Comparison of ENCODE assay signal across 26 cellular contexts in the genomic region with DNA sequence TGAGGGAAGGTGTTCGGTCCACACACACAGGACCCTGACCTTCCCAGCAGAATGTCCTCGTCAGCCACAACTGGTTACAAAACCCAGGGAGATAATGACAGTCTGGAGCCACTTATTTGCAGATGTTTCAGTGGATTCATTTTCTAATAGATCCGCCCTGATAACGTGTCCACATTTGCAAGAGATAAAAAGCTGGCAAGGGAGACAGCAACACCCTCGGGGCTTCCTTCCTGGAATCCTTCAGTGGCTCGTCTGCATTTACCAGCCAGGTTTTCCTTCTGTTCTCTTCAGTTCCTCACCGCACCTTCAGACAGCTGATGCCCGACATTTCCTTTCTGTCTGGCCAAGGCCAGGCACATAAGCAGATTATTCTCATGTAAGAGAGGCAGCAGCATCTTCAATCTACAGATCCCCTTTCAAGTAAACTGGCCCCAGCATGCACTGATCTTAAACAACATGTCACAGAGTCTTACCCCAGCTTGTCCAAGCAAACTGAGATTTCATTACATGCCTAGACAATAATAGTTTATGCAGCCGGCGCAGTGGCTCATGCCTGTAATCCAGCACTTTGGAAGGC. TPM values are rescaled to one million over a fixed set of nuclear protein-coding genes. Genes with fewer than 3 reads are reported as not detected.
A peak's percentile ranks its signal among the peaks of the same experiment; 100 is the strongest.
DNase-seq lines count a peak whose midpoint lies in the region; ATAC-seq, FAIRE-seq and TF ChIP-seq lines count a peak whose summit lies in the region.
"Had no signal": no experiment of that assay in that cellular context is flagged by ENCODE, and none has a peak within 500 bp of the region (broad histone marks: within the 10 kb centered on the region; RNA-seq: fewer than 3 reads in every experiment).

No MANE protein-coding gene starts in this region.

- H3K79me1 ChIP-seq in mesendoderm (ENCODE audit: low read length) = no peaks in the 10 kb centered on the region

- H3K36me3 ChIP-seq in breast epithelium (no peaks in the 10 kb centered on the region), lower lobe of right lung (no peaks in the 10 kb centered on the region), spleen (no peaks in the 10 kb centered on the region), pancreas (no peaks in the 10 kb centered on the region), mesendoderm (ENCODE audit: control insufficient read depth, insufficient read depth, low read length) (no peaks in the 10 kb centered on the region)
- no peaks in the 10 kb centered on the region for H3K36me3 ChIP-seq in CD4-positive, alpha-beta memory T cell (ENCODE audit: insufficient read depth, low read length)
- H3K36me3 ChIP-seq: MG63, upper lobe of left lung had no signal

- ATAC-seq in lower lobe of right lung (no peak), pancreas (no peak)
- ATAC-seq: activated T-cell treated with anti-CD3 and anti-CD28 coated beads, Interleukin-2, amount 50 U/mL, for 4 hours had no signal

- H3K4me3 ChIP-seq in breast epithelium (no peak overlapping the region), lower lobe of right lung (no peak overlapping the region), spleen (no peak overlapping the region), pancreas (no peak overlapping the region), mesendoderm (ENCODE audit: low read length) (no peak overlapping the region)
- H3K4me3 ChIP-seq in CD4-positive, alpha-beta memory T cell (ENCODE audit: low read length in 2 of 2) = no peak overlapping the region
- H3K4me3 ChIP-seq: MG63, SJCRH30, upper lobe of left lung had no signal

- no peak overlapping the region for H3K4ac ChIP-seq in mesendoderm (ENCODE audit: low read depth, low read length)

- POLR2A ChIA-PET in CD4-positive, alpha-beta memory T cell (lab: Charles Lee; ENCODE audit: partially characterized antibody) = no interaction called here

- no peak overlapping the region for H4K5ac ChIP-seq in mesendoderm (ENCODE audit: low read length)

- DNase-seq in NCI-H146 (lab: John Stamatoyannopoulos, UW) = peak; percentile 27
- DNase-seq in NCI-H146 treated with DMSO at 0.1 percent for 48 hours (lab: John Stamatoyannopoulos, UW; ENCODE audit: unreplicated experiment) = no peak
- DNase-seq in breast epithelium (ENCODE audit: low spot score in 2 of 2) = peak; percentile 59 to 69
- peak; percentile 28 for DNase-seq in lower lobe of right lung
- DNase-seq in spleen = peak; percentile 30
- DNase-seq in CD4-positive, alpha-beta memory T cell = no peak
- no peak for DNase-seq in pancreas
- no peak for DNase-seq in mesendoderm
- DNase-seq: 8988T; activated CD4-positive, alpha-beta T cell treated with anti-CD3 and anti-CD28 coated beads for 4 hours; activated naive CD4-positive, alpha-beta T cell treated with anti-CD3 and anti-CD28 coated beads, Interleukin-2, amount 50 U/mL, for 16 hours; activated T-cell treated with anti-CD3 and anti-CD28 coated beads, Interleukin-2, amount 50 U/mL, for 4 hours; anterior cingulate cortex; CD4-positive, CD25-positive, alpha-beta regulatory T cell; NCI-H2107; NCI-H510A treated with DMSO at 0.1 percent for 48 hours; SJCRH30; stimulated activated CD4-positive, alpha-beta T cell treated with anti-CD3 and anti-CD28 coated beads, Interleukin-1b, Interleukin-23, amount 100 ng/mL, for 48 hours; upper lobe of left lung had no signal

- H2AK5ac ChIP-seq in mesendoderm (ENCODE audit: low read length) = no peak overlapping the region

- intact Hi-C loops in breast epithelium (cut with DNase I; ENCODE audit: low total_unique reads) = loop anchor here (10.0 kb wide), 1 partner anchor 1391 kb away; no protein-coding TSS in a partner anchor
- intact Hi-C loops in lower lobe of right lung (cut with DNase I) = no loop called here
- intact Hi-C loops in spleen (cut with DNase I; ENCODE audit: low total_unique reads) = no loop called here
- intact Hi-C loops in CD4-positive, alpha-beta memory T cell (cut with micrococcal nuclease) = no loop called here
- intact Hi-C loops in pancreas (cut with DNase I) = no loop called here

- H3K4me1 ChIP-seq in breast epithelium = peaks cover 22 to 37% of the 10 kb centered on the region in 2 donors
- H3K4me1 ChIP-seq in lower lobe of right lung = peaks cover 23% of the 10 kb centered on the region
- peaks cover 0 to 6% (median 0%) of the 10 kb centered on the region in 6 donors for H3K4me1 ChIP-seq in spleen
- no peaks in the 10 kb centered on the region for H3K4me1 ChIP-seq in CD4-positive, alpha-beta memory T cell (ENCODE audit: insufficient read depth, low read length)
- peaks cover 0 to 25% (median 3%) of the 10 kb centered on the region in 3 donors for H3K4me1 ChIP-seq in pancreas
- H3K4me1 ChIP-seq in mesendoderm (ENCODE audit: control insufficient read depth, low read depth, low read length) = peaks cover 2% of the 10 kb centered on the region

- no peak overlapping the region for H3K23ac ChIP-seq in mesendoderm (ENCODE audit: low read length)

- TF ChIP-seq CTCF in breast epithelium (IDR thresholded peaks at IDR 0.05) = no peak
- no peak for TF ChIP-seq CTCF in lower lobe of right lung (IDR thresholded peaks at IDR 0.05)
- no peak for TF ChIP-seq CTCF in spleen (IDR thresholded peaks at IDR 0.05 in 8 of 11, conservative IDR thresholded peaks at IDR 0.05 in 3 of 11)
- no peak for TF ChIP-seq CTCF in pancreas (IDR thresholded peaks at IDR 0.05)

- 60 to 82% (median 64%) methylated on average over 9 to 10 of the region's 10 CpGs for WGBS in spleen, 5 donors
- WGBS in pancreas, 2 donors = 76 to 78% methylated on average over 10 of the region's 10 CpGs
- no CpG with 5 or more reads among the region's 10 CpGs for WGBS in mesendoderm (ENCODE audit: extremely low coverage, insufficient coverage, low lambda C conversion rate)

- no peak for TF ChIP-seq POLR2A in breast epithelium (IDR thresholded peaks at IDR 0.05)
- no peak for TF ChIP-seq POLR2A in spleen (IDR thresholded peaks at IDR 0.05)

- no peak for FAIRE-seq in pancreas (lab: Jason Lieb, UNC)
- FAIRE-seq: endothelial cell of umbilical vein, TTC549 had no signal

- H2BK15ac ChIP-seq in mesendoderm (replicated peaks; ENCODE audit: low read depth) = no peak overlapping the region

- H3K9me3 ChIP-seq in breast epithelium (no peaks in the 10 kb centered on the region), lower lobe of right lung (no peaks in the 10 kb centered on the region), spleen (peaks cover 0 to 4% (median 0%) of the 10 kb centered on the region in 8 donors), pancreas (no peaks in the 10 kb centered on the region)
- H3K9me3 ChIP-seq in CD4-positive, alpha-beta memory T cell (ENCODE audit: control insufficient read depth in 1 of 2, low read length in 2 of 2) = no peaks in the 10 kb centered on the region
- H3K9me3 ChIP-seq: MG63, SJCRH30, upper lobe of left lung had no signal

- H3K79me2 ChIP-seq in mesendoderm (ENCODE audit: control insufficient read depth, insufficient read depth, low read length) = no peaks in the 10 kb centered on the region

- H3K4me2 ChIP-seq in mesendoderm (ENCODE audit: low read length) = no peak overlapping the region

- H3K27ac Mint-ChIP-seq in CD4-positive, alpha-beta memory T cell = no peak overlapping the region
- H3K27ac Mint-ChIP-seq: CD4-positive, CD25-positive, alpha-beta regulatory T cell; IgD-negative memory B cell; progenitor cell of endocrine pancreas had no signal

- H2BK5ac ChIP-seq in mesendoderm (ENCODE audit: low read length) = no peak overlapping the region

- no peak overlapping the region for H4K8ac ChIP-seq in mesendoderm (ENCODE audit: low read depth, low read length)

- peaks cover 2 to 4% of the 10 kb centered on the region in 2 donors for H3K27me3 Mint-ChIP-seq in CD4-positive, alpha-beta memory T cell
- H3K27me3 Mint-ChIP-seq: progenitor cell of endocrine pancreas had no signal

- H3K27me3 ChIP-seq in breast epithelium = no peaks in the 10 kb centered on the region
- H3K27me3 ChIP-seq in lower lobe of right lung (ENCODE audit: low read depth) = no peaks in the 10 kb centered on the region
- peaks cover 0 to 6% (median 0%) of the 10 kb centered on the region in 7 donors for H3K27me3 ChIP-seq in spleen (replicated peaks in 1 of 7)
- no peaks in the 10 kb centered on the region for H3K27me3 ChIP-seq in CD4-positive, alpha-beta memory T cell (ENCODE audit: insufficient read depth, low read length)
- H3K27me3 ChIP-seq in pancreas = no peaks in the 10 kb centered on the region
- H3K27me3 ChIP-seq in mesendoderm (ENCODE audit: insufficient read depth, low read length, poor library complexity) = no peaks in the 10 kb centered on the region
- H3K27me3 ChIP-seq: MG63, SJCRH30, upper lobe of left lung had no signal

- H3K4me3 Mint-ChIP-seq in CD4-positive, alpha-beta memory T cell = no peak overlapping the region
- H3K4me3 Mint-ChIP-seq: activated T-cell treated with anti-CD3 and anti-CD28 coated beads, Interleukin-2, amount 50 U/mL, for 4 hours; CD4-positive, CD25-positive, alpha-beta regulatory T cell; central memory CD8-positive, alpha-beta T cell; IgD-negative memory B cell had no signal

- no peak overlapping the region for H3K18ac ChIP-seq in mesendoderm (ENCODE audit: low read length)

- no peak overlapping the region for H2BK120ac ChIP-seq in mesendoderm (ENCODE audit: low read depth, low read length)

- peaks cover 0 to 5% (median 3%) of the 10 kb centered on the region in 4 donors for H3K4me1 Mint-ChIP-seq in CD4-positive, alpha-beta memory T cell
- H3K4me1 Mint-ChIP-seq: central memory CD8-positive, alpha-beta T cell had no signal

- H3K56ac ChIP-seq in mesendoderm (ENCODE audit: low read length) = no peak overlapping the region

- H3K9ac ChIP-seq in mesendoderm (ENCODE audit: low read length) = no peak overlapping the region

- no peaks in the 10 kb centered on the region for H3K36me3 Mint-ChIP-seq in CD4-positive, alpha-beta memory T cell
- H3K36me3 Mint-ChIP-seq: CD4-positive, CD25-positive, alpha-beta regulatory T cell; IgD-negative memory B cell had no signal

- CTCF ChIA-PET in CD4-positive, alpha-beta memory T cell (lab: Charles Lee; ENCODE audit: partially characterized antibody) = interaction anchor here (0.8 to 3.5 kb wide), 2 partner anchors 8 to 16 kb away, joined by 3 to 18 read pairs; no protein-coding TSS in a partner anchor

- peak overlapping the region; percentile 82 to 90 for H3K27ac ChIP-seq in breast epithelium
- no peak overlapping the region for H3K27ac ChIP-seq in lower lobe of right lung
- H3K27ac ChIP-seq in spleen = no peak overlapping the region
- H3K27ac ChIP-seq in CD4-positive, alpha-beta memory T cell (ENCODE audit: low read depth, low read length) = no peak overlapping the region
- H3K27ac ChIP-seq in pancreas = no peak overlapping the region
- H3K27ac ChIP-seq in mesendoderm (ENCODE audit: low read depth, low read length) = no peak overlapping the region
- H3K27ac ChIP-seq: SJCRH30, upper lobe of left lung had no signal

- peaks cover 0 to 2% (median 0%) of the 10 kb centered on the region in 8 donors for H3K9me3 Mint-ChIP-seq in CD4-positive, alpha-beta memory T cell
- H3K9me3 Mint-ChIP-seq: activated T-cell treated with anti-CD3 and anti-CD28 coated beads, Interleukin-2, amount 50 U/mL, for 4 hours; CD4-positive, CD25-positive, alpha-beta regulatory T cell; central memory CD8-positive, alpha-beta T cell; IgD-negative memory B cell had no signal

RNA-seq across cellular contexts. Expression of gene SPATA12, which starts 56.2 kb away (rescaled TPM):
- total RNA-seq in breast epithelium (under 1 TPM in 1 of 3 donors, not detected in 2; 0.29 TPM), lower lobe of right lung (0.15 TPM), spleen (under 1 TPM in 2 of 7 donors, not detected in 5; 0.17 to 0.34 TPM), pancreas (under 1 TPM in 2 of 6 donors, not detected in 4; 0.06 to 0.12 TPM)
- polyA plus RNA-seq in spleen (under 1 TPM; 0.13 to 0.16 (median 0.15) TPM), pancreas (not detected)
- total RNA-seq in CD4-positive, alpha-beta memory T cell = not detected
- not detected for polyA plus RNA-seq in CD4-positive, alpha-beta memory T cell
- 0.49 TPM for polyA plus RNA-seq in mesendoderm (2013, experiment 1 of 2)
- polyA plus RNA-seq in mesendoderm (2013, experiment 2 of 2) = 0.56 TPM
- total RNA-seq: activated T-cell treated with anti-CD3 and anti-CD28 coated beads, Interleukin-2, amount 50 U/mL, for 4 hours; CD4-positive, CD25-positive, alpha-beta regulatory T cell; endothelial cell of umbilical vein; T-helper 1 cell treated with Interleukin-12 subunit alpha and Interleukin-12 subunit beta and Interleukin-4 antibody, amounts not matched to agents 30 ng/mL and 1 ng/mL, for 36 hours had no signal
- polyA plus RNA-seq: CD4-positive, CD25-positive, alpha-beta regulatory T cell; IgD-negative memory B cell had no signal

Comparison
In these comparisons a context has a peak if more than half of its experiments do, and no peak if none do; other contexts are left out.
1. DNase-seq: peak in NCI-H146 (single experiment), breast epithelium (2 of 2), lower lobe of right lung (single experiment) and spleen (single experiment); none in NCI-H146 treated with DMSO at 0.1 percent for 48 hours (single experiment), CD4-positive, alpha-beta memory T cell (0 of 5), pancreas (0 of 6) and mesendoderm (single experiment).
2. H3K27ac ChIP-seq: peak in breast epithelium (2 of 2); none in lower lobe of right lung (single experiment), spleen (0 of 8), CD4-positive, alpha-beta memory T cell (single experiment), pancreas (0 of 4) and mesendoderm (single experiment).